ENCODE assay signal across 1 cellular context in genomic region chr7:106327538-106328481, GRCh38.
A peak's percentile ranks its signal among the peaks of the same experiment; 100 is the strongest.
TF ChIP-seq lines count a peak whose summit lies in the region.

No MANE protein-coding gene starts in this region.

TF ChIP-seq in HepG2, 621 proteins besides CTCF, POLR2A, EP300 and RAD21 (continued from another document):
- TF ChIP-seq ZNF318 (CRISPR knock-in tag; IDR thresholded peaks at IDR 0.05) (no peak), ARID5B (CRISPR knock-in tag; IDR thresholded peaks at IDR 0.05) (peak; percentile 29; the same call in 1 of the 2 replicates), ZFP82 (CRISPR knock-in tag; IDR thresholded peaks at IDR 0.05; ENCODE audit: borderline replicate concordance) (no peak), ASH2L (IDR thresholded peaks at IDR 0.05; ENCODE audit: insufficient read length, low read depth, low read length) (peak; percentile 64)
TF ChIP-seq in HepG2: peak in this region for 15.
